Comparison of ENCODE assay signal across 16 cellular contexts in genomic region chr13:50686547-50686946, GRCh38.
DNase-seq lines count a peak whose midpoint lies in the region; ATAC-seq and TF ChIP-seq lines count a peak whose summit lies in the region.
"Had no signal": no experiment of that assay in that cellular context is flagged by ENCODE, and none has a peak within 500 bp of the region (broad histone marks: within the 10 kb centered on the region; RNA-seq: fewer than 3 reads in every experiment).

No MANE protein-coding gene starts in this region.

- WGBS in heart right ventricle, 2 donors = 80 to 85% methylated on average over 3 of the region's 3 CpGs

- intact Hi-C loops in heart right ventricle (cut with DNase I) = loop anchor here in 4 of 10 donors (5.0 to 10.0 kb wide), 5 partner anchors 98 to 602 kb away; no protein-coding TSS in a partner anchor
- intact Hi-C loops in Right ventricle myocardium superior (cut with DNase I) = no loop called here
- intact Hi-C loops in CD8-positive, alpha-beta T cell (cut with DNase I, micrococcal nuclease) = no loop called here

- H3K4me2 ChIP-seq in KMS-11 = peak overlapping the region; percentile 85

- H3K9me3 ChIP-seq in heart right ventricle = peaks cover 0 to 2% (median 0%) of the 10 kb centered on the region in 11 donors
- no peaks in the 10 kb centered on the region for H3K9me3 ChIP-seq in CD8-positive, alpha-beta T cell (ENCODE audit: low read length)
- H3K9me3 ChIP-seq: uterus had no signal

- no peak overlapping the region for H2AFZ ChIP-seq in KMS-11 (ENCODE audit: low read depth)

- H3K4me3 Mint-ChIP-seq in central memory CD8-positive, alpha-beta T cell = no peak overlapping the region
- H3K4me3 Mint-ChIP-seq in CD8-positive, alpha-beta T cell = no peak overlapping the region
- H3K4me3 Mint-ChIP-seq in endothelial cell (ENCODE audit: unreplicated experiment) = no peak overlapping the region
- H3K4me3 Mint-ChIP-seq: activated CD4-positive, alpha-beta memory T cell treated with anti-CD3 and anti-CD28 coated beads for 36 hours; IgD-negative memory B cell had no signal

- TF ChIP-seq POLR2A in GM18505 (IDR thresholded peaks at IDR 0.05; ENCODE audit: borderline replicate concordance, extremely low read depth, insufficient read depth, insufficient read length) = no peak

- H3K27me3 Mint-ChIP-seq in central memory CD8-positive, alpha-beta T cell = no peaks in the 10 kb centered on the region
- peaks cover 4% of the 10 kb centered on the region for H3K27me3 Mint-ChIP-seq in CD8-positive, alpha-beta T cell (ENCODE audit: low read depth)
- no peaks in the 10 kb centered on the region for H3K27me3 Mint-ChIP-seq in endothelial cell (ENCODE audit: unreplicated experiment)
- H3K27me3 Mint-ChIP-seq: activated CD4-positive, alpha-beta memory T cell treated with anti-CD3 and anti-CD28 coated beads for 36 hours; IgD-negative memory B cell had no signal

- H3K36me3 ChIP-seq in heart right ventricle (no peaks in the 10 kb centered on the region), KMS-11 (ENCODE audit: insufficient read depth) (no peaks in the 10 kb centered on the region)
- H3K36me3 ChIP-seq in CD8-positive, alpha-beta T cell (ENCODE audit: insufficient read depth, low read length) = no peaks in the 10 kb centered on the region
- H3K36me3 ChIP-seq: uterus had no signal

- CTCF ChIA-PET in CD8-positive, alpha-beta T cell (lab: Charles Lee) = interaction anchor here (1.0 kb wide), 1 partner anchor 114 kb away, joined by 3 read pairs; no protein-coding TSS in a partner anchor

- TF ChIP-seq CTCF in heart right ventricle (IDR thresholded peaks at IDR 0.05) = no peak
- no peak for TF ChIP-seq CTCF in KMS-11 (conservative IDR thresholded peaks at IDR 0.05; ENCODE audit: low read depth, low read length)
- TF ChIP-seq CTCF in CD8-positive, alpha-beta T cell (IDR thresholded peaks at IDR 0.05) = no peak
- TF ChIP-seq CTCF in endothelial cell (IDR thresholded peaks at IDR 0.05; ENCODE audit: unreplicated experiment) = no peak

- no peak overlapping the region; the same call in 1 of the 2 replicates for H3K9ac ChIP-seq in KMS-11

- H3K27ac ChIP-seq in heart right ventricle = peak overlapping the region in 8 of 10 donors; percentile 65 to 89 (median 77)
- peak overlapping the region; percentile 7; the same call in 1 of the 2 replicates for H3K27ac ChIP-seq in KMS-11
- no peak overlapping the region for H3K27ac ChIP-seq in CD8-positive, alpha-beta T cell (ENCODE audit: low read depth, low read length)
- H3K27ac ChIP-seq: HL-60 had no signal

- H3K4me1 ChIP-seq in heart right ventricle (peaks cover under 1 to 58% (median 42%) of the 10 kb centered on the region in 9 donors), KMS-11 (ENCODE audit: low read depth, poor library complexity, severe bottlenecking) (peaks cover 52% of the 10 kb centered on the region)
- H3K4me1 ChIP-seq in CD8-positive, alpha-beta T cell (ENCODE audit: insufficient read depth, low read length) = no peaks in the 10 kb centered on the region
- H3K4me1 ChIP-seq: uterus had no signal

- H3K27me3 ChIP-seq in heart right ventricle (no peaks in the 10 kb centered on the region), KMS-11 (ENCODE audit: insufficient read depth, low read depth) (no peaks in the 10 kb centered on the region)
- no peaks in the 10 kb centered on the region for H3K27me3 ChIP-seq in CD8-positive, alpha-beta T cell (ENCODE audit: insufficient read depth, low read length)
- H3K27me3 ChIP-seq: uterus had no signal

- H3K27ac Mint-ChIP-seq in central memory CD8-positive, alpha-beta T cell (ENCODE audit: low read depth) = no peak overlapping the region
- no peak overlapping the region for H3K27ac Mint-ChIP-seq in CD8-positive, alpha-beta T cell
- H3K27ac Mint-ChIP-seq in endothelial cell (ENCODE audit: unreplicated experiment) = no peak overlapping the region
- H3K27ac Mint-ChIP-seq: activated CD4-positive, alpha-beta memory T cell treated with anti-CD3 and anti-CD28 coated beads for 36 hours; IgD-negative memory B cell had no signal

- H3K36me3 Mint-ChIP-seq in central memory CD8-positive, alpha-beta T cell (ENCODE audit: insufficient read depth) = peaks cover 2% of the 10 kb centered on the region
- no peaks in the 10 kb centered on the region for H3K36me3 Mint-ChIP-seq in CD8-positive, alpha-beta T cell
- no peaks in the 10 kb centered on the region for H3K36me3 Mint-ChIP-seq in endothelial cell (ENCODE audit: low read depth, unreplicated experiment)
- H3K36me3 Mint-ChIP-seq: activated CD4-positive, alpha-beta memory T cell treated with anti-CD3 and anti-CD28 coated beads for 36 hours; IgD-negative memory B cell had no signal

- peaks cover 20% of the 10 kb centered on the region for H3K4me1 Mint-ChIP-seq in central memory CD8-positive, alpha-beta T cell
- H3K4me1 Mint-ChIP-seq in CD8-positive, alpha-beta T cell (ENCODE audit: low read depth) = peaks cover 9% of the 10 kb centered on the region
- H3K4me1 Mint-ChIP-seq in endothelial cell (ENCODE audit: unreplicated experiment) = peaks cover 33% of the 10 kb centered on the region

- H3K4me3 ChIP-seq in heart right ventricle = no peak overlapping the region
- no peak overlapping the region for H3K4me3 ChIP-seq in KMS-11 (IDR thresholded peaks at IDR 0.05; ENCODE audit: insufficient read depth, low read depth, low read length)
- H3K4me3 ChIP-seq in CD8-positive, alpha-beta T cell (ENCODE audit: low read depth, low read length) = no peak overlapping the region
- H3K4me3 ChIP-seq: uterus had no signal

- POLR2A ChIA-PET in CD8-positive, alpha-beta T cell (lab: Charles Lee) = no interaction called here

- H3K79me2 ChIP-seq in KMS-11 (ENCODE audit: insufficient read depth, low read depth) = no peaks in the 10 kb centered on the region

- DNase-seq in heart right ventricle (no peak), Right ventricle myocardium superior (no peak), endothelial cell (ENCODE audit: low spot score) (no peak)
- no peak for DNase-seq in central memory CD8-positive, alpha-beta T cell (ENCODE audit: low spot score in 2 of 2)
- no peak for DNase-seq in CD8-positive, alpha-beta T cell
- DNase-seq: activated CD4-positive, alpha-beta memory T cell treated with anti-CD3 and anti-CD28 coated beads for 36 hours; amniotic stem cell; NCI-H526; nucleus accumbens; stimulated activated naive CD8-positive, alpha-beta T cell treated with anti-CD3 and anti-CD28 coated beads, Interleukin-15, Interleukin-2, amounts not matched to agents 100 U/mL and 50 U/mL, for 24 hours; uterus had no signal

- H4K20me1 ChIP-seq in KMS-11 (ENCODE audit: insufficient read depth) = no peaks in the 10 kb centered on the region

- ATAC-seq in heart right ventricle (no peak), Right ventricle myocardium superior (ENCODE audit: poor library complexity) (no peak), GM18505 (IDR thresholded peaks at IDR 0.05; ENCODE audit: unreplicated experiment) (no peak), HG03039 (IDR thresholded peaks at IDR 0.05; ENCODE audit: unreplicated experiment) (no peak)
- ATAC-seq in central memory CD8-positive, alpha-beta T cell (replicated peaks; ENCODE audit: extremely low read depth, poor library complexity, severe bottlenecking) = peak; percentile 56
- ATAC-seq in CD8-positive, alpha-beta T cell = no peak
- ATAC-seq: stimulated activated naive CD8-positive, alpha-beta T cell treated with anti-CD3 and anti-CD28 coated beads, Interleukin-15, Interleukin-2, amounts not matched to agents 100 U/mL and 50 U/mL, for 24 hours had no signal

- no peaks in the 10 kb centered on the region for H3K9me3 Mint-ChIP-seq in central memory CD8-positive, alpha-beta T cell
- no peaks in the 10 kb centered on the region for H3K9me3 Mint-ChIP-seq in CD8-positive, alpha-beta T cell
- H3K9me3 Mint-ChIP-seq in endothelial cell (ENCODE audit: unreplicated experiment) = no peaks in the 10 kb centered on the region
- H3K9me3 Mint-ChIP-seq: activated CD4-positive, alpha-beta memory T cell treated with anti-CD3 and anti-CD28 coated beads for 36 hours; IgD-negative memory B cell had no signal
